In genomic region chr2:118269408-118270051, GRCh38 we compare ENCODE assay signal across 11 cellular contexts.
A peak's percentile ranks its signal among the peaks of the same experiment; 100 is the strongest.
DNase-seq lines count a peak whose midpoint lies in the region; ATAC-seq and TF ChIP-seq lines count a peak whose summit lies in the region.
"Had no signal": no experiment of that assay in that cellular context is flagged by ENCODE, and none has a peak within 500 bp of the region (broad histone marks: within the 10 kb centered on the region; RNA-seq: fewer than 3 reads in every experiment).

No MANE protein-coding gene starts in this region.

- no TSS peak for BruUV-seq in mammary epithelial cell (replicated peaks; lab: Mats Ljungman, UMichigan)

- H4K20me1 ChIP-seq in mammary epithelial cell (ENCODE audit: insufficient read depth, low read length), result no peaks in the 10 kb centered on the region

- H3K9me3 Mint-ChIP-seq in activated CD8-positive, alpha-beta T cell treated with anti-CD3 and anti-CD28 coated beads for 36 hours, result no peaks in the 10 kb centered on the region
- no peaks in the 10 kb centered on the region for H3K9me3 Mint-ChIP-seq in activated CD8-positive, alpha-beta T cell treated with anti-CD3 and anti-CD28 coated beads, Interleukin-2, amount 10 ng/mL, durations not matched to agents 7 days and 5 days (ENCODE audit: insufficient read depth)

- H3K4me2 ChIP-seq in mammary epithelial cell (ENCODE audit: insufficient read depth, low read depth, low read length), result no peak overlapping the region

- no peak overlapping the region for H3K4me3 ChIP-seq in mammary epithelial cell (replicated peaks in 1 of 3; ENCODE audit: insufficient read depth in 1 of 3, low read depth in 2 of 3, low read length in 3 of 3)
- H3K4me3 ChIP-seq in upper lobe of right lung, result no peak overlapping the region

- no peaks in the 10 kb centered on the region for H3K36me3 Mint-ChIP-seq in activated CD8-positive, alpha-beta T cell treated with anti-CD3 and anti-CD28 coated beads for 36 hours (ENCODE audit: low read depth)
- H3K36me3 Mint-ChIP-seq in activated CD8-positive, alpha-beta T cell treated with anti-CD3 and anti-CD28 coated beads, Interleukin-2, amount 10 ng/mL, durations not matched to agents 7 days and 5 days (ENCODE audit: low read depth), result no peaks in the 10 kb centered on the region

- in situ Hi-C loops in mammary epithelial cell (cut with MboI; ENCODE audit: low sequenced_read_pairs in 2 of 2), result no loop called here

- no peaks in the 10 kb centered on the region for H3K4me1 ChIP-seq in mammary epithelial cell (ENCODE audit: insufficient read depth, low read length)
- H3K4me1 ChIP-seq in upper lobe of right lung, result no peaks in the 10 kb centered on the region

- no peak for DNase-seq in activated CD8-positive, alpha-beta T cell treated with anti-CD3 and anti-CD28 coated beads for 36 hours
- no peak for DNase-seq in activated CD8-positive, alpha-beta T cell treated with anti-CD3 and anti-CD28 coated beads, Interleukin-2, amount 10 ng/mL, durations not matched to agents 7 days and 5 days
- no peak for DNase-seq in mammary epithelial cell
- peak; percentile 67 for DNase-seq in upper lobe of right lung
- DNase-seq in sciatic nerve (ENCODE audit: low spot score), result no peak
- no peak for DNase-seq in activated T-cell treated with anti-CD3 and anti-CD28 coated beads for 4 hours
- DNase-seq: activated effector memory CD4-positive, alpha-beta T cell treated with Interleukin-2 at 50 U/mL for 16 hours; occipital lobe had no signal

- 76% methylated on average over 5 of the region's 9 CpGs for WGBS in mammary epithelial cell (ENCODE audit: low coverage, missing lambda C conversion rate)

- peaks cover 6% of the 10 kb centered on the region for H3K27me3 ChIP-seq in mammary epithelial cell (ENCODE audit: insufficient read depth, low read length)
- peaks cover 10% of the 10 kb centered on the region for H3K27me3 ChIP-seq in upper lobe of right lung

- H2AFZ ChIP-seq in mammary epithelial cell (ENCODE audit: low read depth, low read length), result no peak overlapping the region

- no peaks in the 10 kb centered on the region for H3K79me2 ChIP-seq in mammary epithelial cell (ENCODE audit: insufficient read depth, low read length)

- POLR2A ChIA-PET in activated CD8-positive, alpha-beta T cell treated with anti-CD3 and anti-CD28 coated beads for 36 hours (lab: Charles Lee), result no interaction called here
- POLR2A ChIA-PET in activated CD8-positive, alpha-beta T cell treated with anti-CD3 and anti-CD28 coated beads, Interleukin-2, amount 10 ng/mL, durations not matched to agents 7 days and 5 days (lab: Charles Lee), result no interaction called here

- H3K27ac ChIP-seq in mammary epithelial cell (ENCODE audit: insufficient read depth, low read depth, low read length), result no peak overlapping the region
- H3K27ac ChIP-seq in upper lobe of right lung, result no peak overlapping the region

- no peaks in the 10 kb centered on the region for H3K36me3 ChIP-seq in mammary epithelial cell (ENCODE audit: insufficient read depth, low read length)
- no peaks in the 10 kb centered on the region for H3K36me3 ChIP-seq in upper lobe of right lung

- CTCF ChIA-PET in activated CD8-positive, alpha-beta T cell treated with anti-CD3 and anti-CD28 coated beads for 36 hours (lab: Charles Lee), result interaction anchor here (0.8 to 1.7 kb wide), 2 partner anchors 9 to 223 kb away, joined by 3 to 4 read pairs; no protein-coding TSS in a partner anchor
- CTCF ChIA-PET in activated CD8-positive, alpha-beta T cell treated with anti-CD3 and anti-CD28 coated beads, Interleukin-2, amount 10 ng/mL, durations not matched to agents 7 days and 5 days (lab: Charles Lee), result no interaction called here
- CTCF ChIA-PET in mammary epithelial cell (lab: Charles Lee; ENCODE audit: low non-redundant PET), result interaction anchor here (0.7 kb wide), 1 partner anchor 18 kb away, joined by 4 read pairs; no protein-coding TSS in a partner anchor

- no peaks in the 10 kb centered on the region for H3K9me3 ChIP-seq in mammary epithelial cell (replicated peaks; ENCODE audit: insufficient read depth, low read length)
- H3K9me3 ChIP-seq in upper lobe of right lung, result no peaks in the 10 kb centered on the region

- intact Hi-C loops in activated CD8-positive, alpha-beta T cell treated with anti-CD3 and anti-CD28 coated beads for 36 hours (cut with micrococcal nuclease), result no loop called here
- intact Hi-C loops in mammary epithelial cell (cut with micrococcal nuclease), result loop anchor here (1.0 kb wide), 1 partner anchor 47 kb away; no protein-coding TSS in a partner anchor
- intact Hi-C loops in upper lobe of right lung (cut with DNase I), result no loop called here
- intact Hi-C loops in sciatic nerve (cut with DNase I), result no loop called here

- H3K9ac ChIP-seq in mammary epithelial cell (ENCODE audit: insufficient read depth, low read length), result no peak overlapping the region

- H3K4me3 Mint-ChIP-seq in activated CD8-positive, alpha-beta T cell treated with anti-CD3 and anti-CD28 coated beads for 36 hours, result no peak overlapping the region
- no peak overlapping the region for H3K4me3 Mint-ChIP-seq in activated CD8-positive, alpha-beta T cell treated with anti-CD3 and anti-CD28 coated beads, Interleukin-2, amount 10 ng/mL, durations not matched to agents 7 days and 5 days
- H3K4me3 Mint-ChIP-seq: B cell had no signal

- H3K4me1 Mint-ChIP-seq in activated CD8-positive, alpha-beta T cell treated with anti-CD3 and anti-CD28 coated beads for 36 hours (ENCODE audit: low read depth), result no peaks in the 10 kb centered on the region
- H3K4me1 Mint-ChIP-seq in activated CD8-positive, alpha-beta T cell treated with anti-CD3 and anti-CD28 coated beads, Interleukin-2, amount 10 ng/mL, durations not matched to agents 7 days and 5 days (ENCODE audit: low read depth), result no peaks in the 10 kb centered on the region
- H3K4me1 Mint-ChIP-seq: B cell had no signal

- ATAC-seq in activated CD8-positive, alpha-beta T cell treated with anti-CD3 and anti-CD28 coated beads for 36 hours, result no peak
- ATAC-seq in activated CD8-positive, alpha-beta T cell treated with anti-CD3 and anti-CD28 coated beads, Interleukin-2, amount 10 ng/mL, durations not matched to agents 7 days and 5 days, result no peak
- ATAC-seq in HG03565 (IDR thresholded peaks at IDR 0.05; ENCODE audit: unreplicated experiment) (peak; percentile 52), upper lobe of right lung (peak; percentile 81), sciatic nerve (no peak), GM21528 (IDR thresholded peaks at IDR 0.05; ENCODE audit: low FRiP score, unreplicated experiment) (no peak)

- TF ChIP-seq CTCF in activated CD8-positive, alpha-beta T cell treated with anti-CD3 and anti-CD28 coated beads for 36 hours (IDR thresholded peaks at IDR 0.05), result peak; percentile 13
- TF ChIP-seq CTCF in mammary epithelial cell (conservative IDR thresholded peaks at IDR 0.05 in 1 of 2, IDR thresholded peaks at IDR 0.05 in 1 of 2; ENCODE audit: extremely low read depth in 1 of 2, insufficient read depth in 1 of 2, low read depth in 1 of 2, low read length in 2 of 2), result peak; percentile 31 to 49
- TF ChIP-seq CTCF in upper lobe of right lung (IDR thresholded peaks at IDR 0.05), result peak; percentile 28

- no peak overlapping the region for H3K27ac Mint-ChIP-seq in activated CD8-positive, alpha-beta T cell treated with anti-CD3 and anti-CD28 coated beads for 36 hours
- no peak overlapping the region for H3K27ac Mint-ChIP-seq in activated CD8-positive, alpha-beta T cell treated with anti-CD3 and anti-CD28 coated beads, Interleukin-2, amount 10 ng/mL, durations not matched to agents 7 days and 5 days
- H3K27ac Mint-ChIP-seq: B cell had no signal

- dilution Hi-C loops in mammary epithelial cell (cut with HindIII; ENCODE audit: low sequenced_read_pairs), result loop anchor here (5.0 kb wide), 1 partner anchor 47 kb away; no protein-coding TSS in a partner anchor

- peaks cover 13% of the 10 kb centered on the region for H3K27me3 Mint-ChIP-seq in activated CD8-positive, alpha-beta T cell treated with anti-CD3 and anti-CD28 coated beads for 36 hours
- H3K27me3 Mint-ChIP-seq in activated CD8-positive, alpha-beta T cell treated with anti-CD3 and anti-CD28 coated beads, Interleukin-2, amount 10 ng/mL, durations not matched to agents 7 days and 5 days (ENCODE audit: low read depth), result peaks cover 8% of the 10 kb centered on the region

Comparison
In these comparisons a context has a peak if more than half of its experiments do, and no peak if none do; other contexts are left out.
1. ATAC-seq: peak in HG03565 (single experiment) and upper lobe of right lung (single experiment); none in activated CD8-positive, alpha-beta T cell treated with anti-CD3 and anti-CD28 coated beads for 36 hours (single experiment), activated CD8-positive, alpha-beta T cell treated with anti-CD3 and anti-CD28 coated beads, Interleukin-2, amount 10 ng/mL, durations not matched to agents 7 days and 5 days (single experiment), sciatic nerve (single experiment) and GM21528 (single experiment).
2. Peak in every context shown above with its lines, with median percentiles within 50 percentile points of each other: CTCF ChIP-seq.